In the genomic region with DNA sequence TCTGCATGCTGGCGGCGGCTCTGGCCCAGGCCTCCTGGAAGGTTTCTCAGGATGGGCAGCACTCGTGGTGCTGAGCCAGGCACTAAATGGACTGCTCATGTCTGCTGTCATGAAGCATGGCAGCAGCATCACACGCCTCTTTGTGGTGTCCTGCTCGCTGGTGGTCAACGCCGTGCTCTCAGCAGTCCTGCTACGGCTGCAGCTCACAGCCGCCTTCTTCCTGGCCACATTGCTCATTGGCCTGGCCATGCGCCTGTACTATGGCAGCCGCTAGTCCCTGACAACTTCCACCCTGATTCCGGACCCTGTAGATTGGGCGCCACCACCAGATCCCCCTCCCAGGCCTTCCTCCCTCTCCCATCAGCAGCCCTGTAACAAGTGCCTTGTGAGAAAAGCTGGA, we compare ENCODE assay signal across 19 cellular contexts. TPM values are rescaled to one million over a fixed set of nuclear protein-coding genes. Genes with fewer than 3 reads are reported as not detected.
DNase-seq lines count a peak whose midpoint lies in the region; ATAC-seq and TF ChIP-seq lines count a peak whose summit lies in the region.
"Had no signal": no experiment of that assay in that cellular context is flagged by ENCODE, and none has a peak within 500 bp of the region (broad histone marks: within the 10 kb centered on the region; RNA-seq: fewer than 3 reads in every experiment).

No MANE protein-coding gene starts in this region.

- peaks cover 13 to 23% of the 10 kb centered on the region in 2 donors for H3K4me1 ChIP-seq in ascending aorta

- H3K27ac ChIP-seq in substantia nigra (ENCODE audit: low read depth, low read length, poor library complexity, severe bottlenecking) (no peak overlapping the region), ascending aorta (peak overlapping the region in 1 of 2 donors; percentile 58)
- H3K27ac ChIP-seq: 22Rv1, SJSA1 had no signal

- DNase-seq in T-helper 1 cell = no peak
- no peak for DNase-seq in CD14-positive monocyte (ENCODE audit: low spot score)
- DNase-seq in activated naive CD4-positive, alpha-beta T cell treated with anti-CD3 and anti-CD28 coated beads, Interleukin-2, amount 50 U/mL, for 72 hours (ENCODE audit: low spot score in 2 of 2) = no peak
- no peak for DNase-seq in natural killer cell treated with Interleukin-12 subunit alpha and Interleukin-12 subunit beta and Interleukin-15 and Interleukin-18, amount 100 ng/mL, for 72 hours (ENCODE audit: low spot score)
- no peak for DNase-seq in occipital lobe (lab: John Stamatoyannopoulos, UW)
- no peak for DNase-seq in substantia nigra (lab: John Stamatoyannopoulos, UW)
- no peak for DNase-seq in ascending aorta (ENCODE audit: low spot score in 2 of 2)
- DNase-seq: left colon; mucosa of descending colon; NCI-H2081; NCI-H524 treated with DMSO at 0.1 percent for 48 hours; OCI-M1; spleen; stimulated activated naive CD4-positive, alpha-beta T cell had no signal

- peak overlapping the region; percentile 32 for H3K4me3 Mint-ChIP-seq in T-helper 1 cell treated with Interleukin-12 subunit alpha and Interleukin-12 subunit beta and Interleukin-4 antibody, amounts not matched to agents 30 μg/mL and 1 μg/mL, for 36 hours
- no peak overlapping the region for H3K4me3 Mint-ChIP-seq in CD14-positive monocyte
- H3K4me3 Mint-ChIP-seq in natural killer cell treated with Interleukin-12 subunit alpha and Interleukin-12 subunit beta and Interleukin-15 and Interleukin-18, amount 100 ng/mL, for 72 hours = peak overlapping the region; percentile 6

- intact Hi-C loops in CD14-positive monocyte (cut with micrococcal nuclease) (loop anchor here in 1 of 2 donors (10.0 kb wide), 1 partner anchor 147 kb away; no protein-coding TSS in a partner anchor), ascending aorta (cut with DNase I) (no loop called here)

- H3K36me3 ChIP-seq in ascending aorta = peaks cover 22 to 26% of the 10 kb centered on the region in 2 donors

- peak overlapping the region; percentile 95 for H3K27ac Mint-ChIP-seq in T-helper 1 cell treated with Interleukin-12 subunit alpha and Interleukin-12 subunit beta and Interleukin-4 antibody, amounts not matched to agents 30 μg/mL and 1 μg/mL, for 36 hours
- H3K27ac Mint-ChIP-seq in CD14-positive monocyte = peak overlapping the region in 6 of 7 donors; percentile 35 to 98 (median 96)
- H3K27ac Mint-ChIP-seq in activated naive CD4-positive, alpha-beta T cell treated with anti-CD3 and anti-CD28 coated beads, Interleukin-2, amount 50 U/mL, for 72 hours = peak overlapping the region; percentile 89 to 90
- peak overlapping the region in 1 of 2 donors; percentile 98 for H3K27ac Mint-ChIP-seq in natural killer cell treated with Interleukin-12 subunit alpha and Interleukin-12 subunit beta and Interleukin-15 and Interleukin-18, amount 100 ng/mL, for 72 hours

- no peaks in the 10 kb centered on the region for H3K9me3 Mint-ChIP-seq in T-helper 1 cell treated with Interleukin-12 subunit alpha and Interleukin-12 subunit beta and Interleukin-4 antibody, amounts not matched to agents 30 μg/mL and 1 μg/mL, for 36 hours
- peaks cover 0 to 2% (median 0%) of the 10 kb centered on the region in 7 donors for H3K9me3 Mint-ChIP-seq in CD14-positive monocyte
- no peaks in the 10 kb centered on the region for H3K9me3 Mint-ChIP-seq in activated naive CD4-positive, alpha-beta T cell treated with anti-CD3 and anti-CD28 coated beads, Interleukin-2, amount 50 U/mL, for 72 hours
- H3K9me3 Mint-ChIP-seq in natural killer cell treated with Interleukin-12 subunit alpha and Interleukin-12 subunit beta and Interleukin-15 and Interleukin-18, amount 100 ng/mL, for 72 hours = no peaks in the 10 kb centered on the region

- peaks cover 39% of the 10 kb centered on the region for H3K4me1 Mint-ChIP-seq in T-helper 1 cell treated with Interleukin-12 subunit alpha and Interleukin-12 subunit beta and Interleukin-4 antibody, amounts not matched to agents 30 μg/mL and 1 μg/mL, for 36 hours (ENCODE audit: low read depth)
- H3K4me1 Mint-ChIP-seq in CD14-positive monocyte = peaks cover 61% of the 10 kb centered on the region
- peaks cover 50% of the 10 kb centered on the region in 2 donors for H3K4me1 Mint-ChIP-seq in natural killer cell treated with Interleukin-12 subunit alpha and Interleukin-12 subunit beta and Interleukin-15 and Interleukin-18, amount 100 ng/mL, for 72 hours (ENCODE audit: low read depth in 2 of 2)

- H3K27me3 ChIP-seq in ascending aorta = no peaks in the 10 kb centered on the region
- H3K27me3 ChIP-seq: SJSA1, spleen had no signal

- TF ChIP-seq CTCF in CD14-positive monocyte (IDR thresholded peaks at IDR 0.05) (no peak), ascending aorta (IDR thresholded peaks at IDR 0.05) (no peak)

- H3K4me3 ChIP-seq in ascending aorta = no peak overlapping the region
- H3K4me3 ChIP-seq: mucosa of descending colon, SJSA1, spleen had no signal

- no peak for ATAC-seq in activated naive CD4-positive, alpha-beta T cell treated with anti-CD3 and anti-CD28 coated beads, Interleukin-2, amount 50 U/mL, for 72 hours
- no peak for ATAC-seq in natural killer cell treated with Interleukin-12 subunit alpha and Interleukin-12 subunit beta and Interleukin-15 and Interleukin-18, amount 100 ng/mL, for 72 hours
- ATAC-seq: HepG2, left colon, mucosa of descending colon had no signal

- no peaks in the 10 kb centered on the region for H3K27me3 Mint-ChIP-seq in T-helper 1 cell treated with Interleukin-12 subunit alpha and Interleukin-12 subunit beta and Interleukin-4 antibody, amounts not matched to agents 30 μg/mL and 1 μg/mL, for 36 hours (ENCODE audit: low read depth)
- H3K27me3 Mint-ChIP-seq in CD14-positive monocyte (ENCODE audit: low read depth in 3 of 3) = peaks cover 0 to 2% (median 2%) of the 10 kb centered on the region in 3 donors
- H3K27me3 Mint-ChIP-seq in natural killer cell treated with Interleukin-12 subunit alpha and Interleukin-12 subunit beta and Interleukin-15 and Interleukin-18, amount 100 ng/mL, for 72 hours = no peaks in the 10 kb centered on the region

- H3K9me3 ChIP-seq in ascending aorta = no peaks in the 10 kb centered on the region
- H3K9me3 ChIP-seq: mucosa of descending colon, SJSA1, spleen had no signal

- peaks cover 29% of the 10 kb centered on the region for H3K36me3 Mint-ChIP-seq in T-helper 1 cell treated with Interleukin-12 subunit alpha and Interleukin-12 subunit beta and Interleukin-4 antibody, amounts not matched to agents 30 μg/mL and 1 μg/mL, for 36 hours (ENCODE audit: low read depth)
- peaks cover 32 to 53% of the 10 kb centered on the region in 2 donors for H3K36me3 Mint-ChIP-seq in CD14-positive monocyte
- peaks cover 32 to 42% of the 10 kb centered on the region in 2 donors for H3K36me3 Mint-ChIP-seq in activated naive CD4-positive, alpha-beta T cell treated with anti-CD3 and anti-CD28 coated beads, Interleukin-2, amount 50 U/mL, for 72 hours
- peaks cover 5% of the 10 kb centered on the region for H3K36me3 Mint-ChIP-seq in natural killer cell treated with Interleukin-12 subunit alpha and Interleukin-12 subunit beta and Interleukin-15 and Interleukin-18, amount 100 ng/mL, for 72 hours

RNA-seq across cellular contexts. Expression of gene SLC35A4, which starts 3.2 kb away (rescaled TPM):
- 10 to 100 TPM; 44.0 to 67.1 TPM for polyA plus RNA-seq in CD14-positive monocyte
- total RNA-seq in activated naive CD4-positive, alpha-beta T cell treated with anti-CD3 and anti-CD28 coated beads, Interleukin-2, amount 50 U/mL, for 72 hours = 10 to 100 TPM; 62.5 to 70.3 TPM
- total RNA-seq in natural killer cell treated with Interleukin-12 subunit alpha and Interleukin-12 subunit beta and Interleukin-15 and Interleukin-18, amount 100 ng/mL, for 72 hours = 10 to 100 TPM; 73.8 to 97.3 TPM
- total RNA-seq in occipital lobe (3.7 TPM), ascending aorta (46.2 TPM)

RNA-seq across cellular contexts. Expression of gene APBB3, which starts 3.5 kb away (rescaled TPM):
- 1 to 10 TPM; 4.9 to 7.4 TPM for polyA plus RNA-seq in CD14-positive monocyte
- 10 to 100 TPM; 36.6 to 38.1 TPM for total RNA-seq in activated naive CD4-positive, alpha-beta T cell treated with anti-CD3 and anti-CD28 coated beads, Interleukin-2, amount 50 U/mL, for 72 hours
- total RNA-seq in natural killer cell treated with Interleukin-12 subunit alpha and Interleukin-12 subunit beta and Interleukin-15 and Interleukin-18, amount 100 ng/mL, for 72 hours = 10 to 100 TPM; 12.8 to 25.8 TPM
- total RNA-seq in occipital lobe (24.5 TPM), ascending aorta (47.3 TPM)

RNA-seq across cellular contexts. Expression of gene SRA1, which starts 10.6 kb away (rescaled TPM):
- 10 to 100 TPM; 72.4 to 80.8 TPM for polyA plus RNA-seq in CD14-positive monocyte
- 10 to 100 TPM; 29.3 to 55.0 TPM for total RNA-seq in activated naive CD4-positive, alpha-beta T cell treated with anti-CD3 and anti-CD28 coated beads, Interleukin-2, amount 50 U/mL, for 72 hours
- 10 to 100 TPM; 61.4 to 64.7 TPM for total RNA-seq in natural killer cell treated with Interleukin-12 subunit alpha and Interleukin-12 subunit beta and Interleukin-15 and Interleukin-18, amount 100 ng/mL, for 72 hours
- 17.0 TPM for total RNA-seq in occipital lobe
- total RNA-seq in ascending aorta = 47.3 TPM

RNA-seq across cellular contexts. Expression of gene EIF4EBP3, which starts 20.4 kb away (rescaled TPM):
- 10 to 100 TPM; 41.9 to 46.0 TPM for polyA plus RNA-seq in CD14-positive monocyte
- 10 to 100 TPM; 13.0 to 14.8 TPM for total RNA-seq in activated naive CD4-positive, alpha-beta T cell treated with anti-CD3 and anti-CD28 coated beads, Interleukin-2, amount 50 U/mL, for 72 hours
- total RNA-seq in natural killer cell treated with Interleukin-12 subunit alpha and Interleukin-12 subunit beta and Interleukin-15 and Interleukin-18, amount 100 ng/mL, for 72 hours = 1 to 10 TPM; 7.0 to 8.6 TPM
- total RNA-seq in occipital lobe = not detected
- 4.0 TPM for total RNA-seq in ascending aorta
- total RNA-seq: cerebellum had no signal

Comparison
In these comparisons a context has a peak if more than half of its experiments do, and no peak if none do; other contexts are left out.
1. H3K4me3 Mint-ChIP-seq: peak in T-helper 1 cell treated with Interleukin-12 subunit alpha and Interleukin-12 subunit beta and Interleukin-4 antibody, amounts not matched to agents 30 μg/mL and 1 μg/mL, for 36 hours (single experiment) and natural killer cell treated with Interleukin-12 subunit alpha and Interleukin-12 subunit beta and Interleukin-15 and Interleukin-18, amount 100 ng/mL, for 72 hours (single experiment); none in CD14-positive monocyte (0 of 2).